ENCODE assay signal across 9 cellular contexts in the genomic region with DNA sequence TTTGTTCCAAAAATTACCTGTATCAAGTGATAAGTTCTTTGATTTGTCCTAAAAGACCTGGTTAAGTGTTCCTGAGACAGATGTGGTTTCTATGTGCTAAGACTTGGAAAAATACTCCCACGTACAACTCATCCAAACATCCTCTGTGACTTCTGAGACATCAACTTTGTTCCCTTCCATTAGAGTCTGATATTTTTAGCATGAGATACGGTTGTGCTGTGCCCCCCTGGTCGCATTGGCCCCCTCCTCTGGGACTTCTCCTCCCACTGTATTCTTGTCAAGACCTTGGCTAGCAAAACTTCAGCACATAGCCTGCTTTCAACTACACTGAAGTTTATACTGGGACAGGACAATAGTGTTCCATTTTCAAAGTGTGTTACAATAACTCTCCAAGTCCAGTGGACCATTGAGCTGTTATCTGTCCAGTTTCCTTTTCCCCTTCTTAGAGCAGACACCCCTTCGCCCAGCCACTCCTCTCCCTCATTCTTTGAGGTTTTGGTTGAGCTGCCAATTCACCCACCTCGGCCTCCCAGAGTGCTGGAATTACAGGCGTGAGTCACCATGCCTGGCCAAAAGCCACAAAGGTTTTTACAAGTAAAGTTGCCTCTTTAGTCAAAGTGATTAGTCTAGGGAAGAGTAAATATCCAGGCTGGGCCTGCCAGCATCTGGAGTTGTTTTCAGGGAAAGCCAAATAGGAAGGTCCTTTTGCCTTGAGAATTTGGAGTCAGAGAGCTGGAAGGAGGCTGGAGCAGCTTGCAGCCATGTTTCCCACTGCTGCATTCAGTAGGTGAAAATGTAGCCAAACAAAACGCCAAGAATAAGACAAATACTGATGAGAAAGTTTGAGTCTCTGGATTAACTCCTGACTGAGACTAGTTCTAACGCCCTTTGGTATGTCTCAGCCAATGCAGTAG. TPM values are rescaled to one million over a fixed set of nuclear protein-coding genes. Genes with fewer than 3 reads are reported as not detected.
DNase-seq lines count a peak whose midpoint lies in the region; ATAC-seq and TF ChIP-seq lines count a peak whose summit lies in the region.
"Had no signal": no experiment of that assay in that cellular context is flagged by ENCODE, and none has a peak within 500 bp of the region (broad histone marks: within the 10 kb centered on the region; RNA-seq: fewer than 3 reads in every experiment).

No MANE protein-coding gene starts in this region.

- H3K27me3 ChIP-seq in ACC112 (ENCODE audit: insufficient read depth, low read length) (no peaks in the 10 kb centered on the region), adrenal gland (no peaks in the 10 kb centered on the region)

- H3K27ac ChIP-seq in ACC112 (ENCODE audit: low read depth, low read length): peak overlapping the region; percentile 94
- peak overlapping the region in 2 of 5 donors; percentile 28 to 74 for H3K27ac ChIP-seq in adrenal gland

- no peaks in the 10 kb centered on the region for H3K9me3 ChIP-seq in adrenal gland (replicated peaks in 1 of 3)

- H2AFZ ChIP-seq in ACC112 (ENCODE audit: low read length, unreplicated experiment): no peak overlapping the region

- no peak for TF ChIP-seq CTCF in adrenal gland (IDR thresholded peaks at IDR 0.05)

- intact Hi-C loops in adrenal gland (cut with DNase I): no loop called here

- DNase-seq in HK-2 (ENCODE audit: unreplicated experiment) (peak; percentile 94), adrenal gland (peak; percentile 48 to 92 (median 88)), iris pigment epithelial cell (ENCODE audit: low read depth) (peak; percentile 98), stromal cell of bone marrow (ENCODE audit: low read depth) (peak; percentile 81), Ammon's horn (ENCODE audit: low spot score) (no peak)
- DNase-seq in activated T-cell treated with anti-CD3 and anti-CD28 coated beads, Interleukin-2, amount 50 U/mL, for 24 hours: no peak

- no peak overlapping the region for H3K4me3 Mint-ChIP-seq in activated T-cell treated with anti-CD3 and anti-CD28 coated beads, Interleukin-2, amount 50 U/mL, for 24 hours
- H3K4me3 Mint-ChIP-seq: activated naive CD4-positive, alpha-beta T cell treated with anti-CD3 and anti-CD28 coated beads, Interleukin-2, amount 50 U/mL, for 24 hours had no signal

- H3K4me1 ChIP-seq in ACC112 (ENCODE audit: control insufficient read depth, insufficient read depth, low read length, unreplicated experiment) (peaks cover 29% of the 10 kb centered on the region), adrenal gland (replicated peaks in 1 of 2) (peaks cover 0 to 20% of the 10 kb centered on the region in 2 donors)

- TF ChIP-seq POLR2A in adrenal gland (IDR thresholded peaks at IDR 0.05): no peak

- H3K4me3 ChIP-seq in ACC112 (ENCODE audit: low read depth, low read length) (peak overlapping the region; percentile 57), adrenal gland (no peak overlapping the region)

- H3K9me3 Mint-ChIP-seq in activated T-cell treated with anti-CD3 and anti-CD28 coated beads, Interleukin-2, amount 50 U/mL, for 24 hours: no peaks in the 10 kb centered on the region
- H3K9me3 Mint-ChIP-seq: activated naive CD4-positive, alpha-beta T cell treated with anti-CD3 and anti-CD28 coated beads, Interleukin-2, amount 50 U/mL, for 24 hours had no signal

- 24 to 40% (median 39%) methylated on average over 8 of the region's 8 CpGs for WGBS in adrenal gland, 4 donors

- H3K27me3 Mint-ChIP-seq in activated T-cell treated with anti-CD3 and anti-CD28 coated beads, Interleukin-2, amount 50 U/mL, for 24 hours: no peaks in the 10 kb centered on the region
- H3K27me3 Mint-ChIP-seq: activated naive CD4-positive, alpha-beta T cell treated with anti-CD3 and anti-CD28 coated beads, Interleukin-2, amount 50 U/mL, for 24 hours had no signal

- H3K79me2 ChIP-seq in ACC112 (ENCODE audit: control insufficient read depth, insufficient read depth, low read length, unreplicated experiment): no peaks in the 10 kb centered on the region

- no peak for ATAC-seq in HG03521 (IDR thresholded peaks at IDR 0.05; ENCODE audit: unreplicated experiment)

- H3K36me3 Mint-ChIP-seq in activated T-cell treated with anti-CD3 and anti-CD28 coated beads, Interleukin-2, amount 50 U/mL, for 24 hours (ENCODE audit: low read depth): no peaks in the 10 kb centered on the region
- H3K36me3 Mint-ChIP-seq: activated naive CD4-positive, alpha-beta T cell treated with anti-CD3 and anti-CD28 coated beads, Interleukin-2, amount 50 U/mL, for 24 hours had no signal

- H3K36me3 ChIP-seq in ACC112 (ENCODE audit: insufficient read depth, low read length): no peaks in the 10 kb centered on the region
- H3K36me3 ChIP-seq in adrenal gland (replicated peaks in 1 of 2): no peaks in the 10 kb centered on the region

- H3K4me1 Mint-ChIP-seq in activated T-cell treated with anti-CD3 and anti-CD28 coated beads, Interleukin-2, amount 50 U/mL, for 24 hours (ENCODE audit: low read depth): peaks cover 6% of the 10 kb centered on the region

- no peak overlapping the region for H3K27ac Mint-ChIP-seq in activated T-cell treated with anti-CD3 and anti-CD28 coated beads, Interleukin-2, amount 50 U/mL, for 24 hours
- H3K27ac Mint-ChIP-seq: activated naive CD4-positive, alpha-beta T cell treated with anti-CD3 and anti-CD28 coated beads, Interleukin-2, amount 50 U/mL, for 24 hours had no signal

RNA-seq across cellular contexts. Expression of a gene that starts 17.8 kb away (rescaled TPM):
- 10 to 100 TPM; 22.2 to 44.6 (median 28.6) TPM for total RNA-seq in adrenal gland
- 10 to 100 TPM; 31.9 to 63.3 (median 32.6) TPM for polyA plus RNA-seq in adrenal gland

Comparison
In these comparisons a context has a peak if more than half of its experiments do, and no peak if none do; other contexts are left out.
1. DNase-seq: peak in HK-2 (single experiment), adrenal gland (7 of 7), iris pigment epithelial cell (single experiment) and stromal cell of bone marrow (single experiment); none in activated T-cell treated with anti-CD3 and anti-CD28 coated beads, Interleukin-2, amount 50 U/mL, for 24 hours (single experiment) and Ammon's horn (single experiment).